In genomic region chr7:142303650-142304049, GRCh38 we compare ENCODE assay signal across 7 cellular contexts. TPM values are rescaled to one million over a fixed set of nuclear protein-coding genes. Genes with fewer than 3 reads are reported as not detected.
DNase-seq lines count a peak whose midpoint lies in the region; ATAC-seq, FAIRE-seq and TF ChIP-seq lines count a peak whose summit lies in the region.

No MANE protein-coding gene starts in this region.

- no peaks in the 10 kb centered on the region for H4K20me1 ChIP-seq in SU-DHL-6 (ENCODE audit: low read depth, low read length)

- H3K9me2 ChIP-seq in SU-DHL-6 (replicated peaks; ENCODE audit: insufficient read depth, low read length) = no peaks in the 10 kb centered on the region

- FAIRE-seq in GM12891 (lab: Jason Lieb, UNC) = no peak

- no peaks in the 10 kb centered on the region for H3K27me3 ChIP-seq in GM06990 (replicated peaks; ENCODE audit: control insufficient read depth, insufficient read depth, low read length)
- H3K27me3 ChIP-seq in SU-DHL-6 (ENCODE audit: low read length) = no peaks in the 10 kb centered on the region

- peak; percentile 54 for TF ChIP-seq CTCF in GM06990 (IDR thresholded peaks at IDR 0.05; ENCODE audit: insufficient read depth, low read length, poor library complexity, severe bottlenecking)
- peak; percentile 27 for TF ChIP-seq CTCF in SU-DHL-6 (IDR thresholded peaks at IDR 0.05; ENCODE audit: insufficient read depth, low read length, poor library complexity, severe bottlenecking)
- TF ChIP-seq CTCF in mucosa of descending colon (IDR thresholded peaks at IDR 0.05) = no peak

- H2AFZ ChIP-seq in SU-DHL-6 (ENCODE audit: low read depth, low read length, severe bottlenecking) = no peak overlapping the region

- H3K4me3 ChIP-seq in GM06990 (replicated peaks; ENCODE audit: low read depth, low read length) (no peak overlapping the region), SU-DHL-6 (ENCODE audit: insufficient read depth, low read length, poor library complexity, severe bottlenecking) (no peak overlapping the region), mucosa of descending colon (no peak overlapping the region)

- no peaks in the 10 kb centered on the region for H3K4me1 ChIP-seq in mucosa of descending colon (ENCODE audit: low read depth)

- intact Hi-C loops in mucosa of descending colon (cut with DNase I, micrococcal nuclease) = no loop called here

- no peak for TF ChIP-seq POLR2A in GM12891 (IDR thresholded peaks at IDR 0.05; ENCODE audit: low read depth, low read length)

- no peak overlapping the region for H3K9ac ChIP-seq in SU-DHL-6 (ENCODE audit: low read length)

- H3K4me2 ChIP-seq in SU-DHL-6 (ENCODE audit: low read depth, low read length, poor library complexity, severe bottlenecking) = no peak overlapping the region

- H3K27ac ChIP-seq in SU-DHL-6 (ENCODE audit: low read depth, low read length) = no peak overlapping the region

- peak; percentile 46 for ATAC-seq in HG02642 (IDR thresholded peaks at IDR 0.05; ENCODE audit: poor library complexity, unreplicated experiment)
- ATAC-seq in mucosa of descending colon = peak; percentile 24
- ATAC-seq in HG03095 (IDR thresholded peaks at IDR 0.05; ENCODE audit: unreplicated experiment) = no peak
- ATAC-seq in HG03175 (IDR thresholded peaks at IDR 0.05; ENCODE audit: unreplicated experiment) = no peak

- H3K36me3 ChIP-seq in GM06990 (ENCODE audit: control insufficient read depth, insufficient read depth, low read length) (no peaks in the 10 kb centered on the region), SU-DHL-6 (ENCODE audit: low read length) (no peaks in the 10 kb centered on the region), mucosa of descending colon (ENCODE audit: low read depth) (no peaks in the 10 kb centered on the region)

- DNase-seq in GM06990 (ENCODE audit: extremely low read depth, insufficient read length) (no peak), mucosa of descending colon (peak in 1 of 3 donors; percentile 8), GM12891 (ENCODE audit: insufficient read length, low spot score) (no peak)

- no peaks in the 10 kb centered on the region for H3K9me3 ChIP-seq in SU-DHL-6 (ENCODE audit: insufficient read depth, low read length)
- H3K9me3 ChIP-seq in mucosa of descending colon = no peaks in the 10 kb centered on the region

- no peaks in the 10 kb centered on the region for H3K79me2 ChIP-seq in SU-DHL-6 (ENCODE audit: insufficient read depth, low read length)

- no peaks in the 10 kb centered on the region for H3F3A ChIP-seq in SU-DHL-6 (ENCODE audit: insufficient read depth)

TF ChIP-seq in GM12891, 5 proteins besides CTCF, POLR2A, EP300 and RAD21:
- TF ChIP-seq TAF1 (IDR thresholded peaks at IDR 0.05; ENCODE audit: low read depth, low read length) = no peak
- TF ChIP-seq PAX5 (IDR thresholded peaks at IDR 0.05; ENCODE audit: insufficient read depth, low read length, severe bottlenecking) = no peak
- no peak for TF ChIP-seq POU2F2 (IDR thresholded peaks at IDR 0.05; ENCODE audit: low read depth, low read length)
- no peak for TF ChIP-seq POLR2AphosphoS5 (IDR thresholded peaks at IDR 0.05; ENCODE audit: low read depth, low read length)
- no peak for TF ChIP-seq SPI1 (IDR thresholded peaks at IDR 0.05; ENCODE audit: low read depth, low read length)

RNA-seq across cellular contexts. Expression of gene PRSS58, which starts 45.8 kb away (rescaled TPM):
- not detected for total RNA-seq in mucosa of descending colon
- polyA plus RNA-seq in GM12891 (2012; ENCODE audit: low read depth, missing spikeins) = not detected

Comparison
In these comparisons a context has a peak if more than half of its experiments do, and no peak if none do; other contexts are left out.
1. ATAC-seq: peak in HG02642 (single experiment) and mucosa of descending colon (single experiment); none in HG03095 (single experiment) and HG03175 (single experiment).